In genomic region chr4:993111-994029, GRCh38 we compare ENCODE assay signal across 14 cellular contexts. TPM values are rescaled to one million over a fixed set of nuclear protein-coding genes. Genes with fewer than 3 reads are reported as not detected.
DNase-seq lines count a peak whose midpoint lies in the region; ATAC-seq, FAIRE-seq and TF ChIP-seq lines count a peak whose summit lies in the region.
"Had no signal": no experiment of that assay in that cellular context is flagged by ENCODE, and none has a peak within 500 bp of the region (broad histone marks: within the 10 kb centered on the region; RNA-seq: fewer than 3 reads in every experiment).

Gene SLC26A1, minus strand, starts transcription at chr4:993404. Its CDS starts 1,701 bp downstream, at chr4:991703.

- no peaks in the 10 kb centered on the region for H3K36me3 Mint-ChIP-seq in nephron (ENCODE audit: low read depth)
- peaks cover 2% of the 10 kb centered on the region for H3K36me3 Mint-ChIP-seq in endodermal cell (ENCODE audit: low read depth)

- H3K9ac ChIP-seq in endodermal cell (ENCODE audit: extremely low read depth, low read length, poor library complexity, severe bottlenecking): no peak within 1 kb of the TSS

- H3K4me2 ChIP-seq in A549: peak within 1 kb of the TSS; percentile 67

- H3K27ac ChIP-seq in A549 (peak within 1 kb of the TSS; percentile 77 to 93), psoas muscle (no peak within 1 kb of the TSS), endodermal cell (ENCODE audit: low read depth, low read length) (no peak within 1 kb of the TSS)
- H3K27ac ChIP-seq: cardiac muscle cell, tibial artery had no signal

- peak; percentile 9 to 49; a peak in 4 of 6 replicates for ATAC-seq in A549
- ATAC-seq in psoas muscle: no peak

- H3K36me3 ChIP-seq in psoas muscle (ENCODE audit: insufficient read depth in 1 of 2, low read depth in 1 of 2): peaks cover 0 to 10% of the 10 kb centered on the region in 2 donors
- no peaks in the 10 kb centered on the region for H3K36me3 ChIP-seq in endodermal cell (ENCODE audit: control insufficient read depth, insufficient read depth, low read length)
- H3K36me3 ChIP-seq: cardiac muscle cell had no signal

- 70% methylated on average over 17 of the region's 37 CpGs for WGBS in A549 (ENCODE audit: missing lambda C conversion rate)
- 86 to 87% (median 87%) methylated on average over 35 to 37 of the region's 37 CpGs for WGBS in psoas muscle, 3 donors
- 91 to 96% methylated on average over 17 to 37 of the region's 37 CpGs for WGBS in endodermal cell (ENCODE audit: insufficient coverage in 1 of 2, insufficient read length in 1 of 2), 2 experiments

- H3K9me3 Mint-ChIP-seq in nephron (no peaks in the 10 kb centered on the region), endodermal cell (no peaks in the 10 kb centered on the region)

- H3K9me3 ChIP-seq in A549: no peaks in the 10 kb centered on the region
- no peaks in the 10 kb centered on the region for H3K9me3 ChIP-seq in psoas muscle
- H3K9me3 ChIP-seq in endodermal cell (ENCODE audit: control insufficient read depth, low read length): no peaks in the 10 kb centered on the region
- H3K9me3 ChIP-seq: tibial artery had no signal

- H3K27me3 ChIP-seq in psoas muscle (ENCODE audit: insufficient read depth in 3 of 3, low read length in 2 of 3): peaks cover 0 to 24% (median 11%) of the 10 kb centered on the region in 3 donors
- peaks cover 31% of the 10 kb centered on the region for H3K27me3 ChIP-seq in endodermal cell (ENCODE audit: control insufficient read depth, insufficient read depth, low read length, poor library complexity, severe bottlenecking)

- H3K4me1 ChIP-seq in A549 (peaks cover 26% of the 10 kb centered on the region), psoas muscle (peaks cover 4% of the 10 kb centered on the region), endodermal cell (ENCODE audit: control insufficient read depth, insufficient read depth, low read length) (no peaks in the 10 kb centered on the region)

- CTCF ChIA-PET in A549 (lab: Yijun Ruan, JAX): interaction anchor here (1.2 kb wide), 1 partner anchor 251 kb away, joined by 4 read pairs; no protein-coding TSS in a partner anchor

- H3K27me3 Mint-ChIP-seq in nephron (ENCODE audit: low read depth) (peaks cover 24% of the 10 kb centered on the region), endodermal cell (ENCODE audit: insufficient read depth) (peaks cover 24% of the 10 kb centered on the region)

- H3K27ac Mint-ChIP-seq in nephron (peak within 1 kb of the TSS; percentile 64 to 96 (median 65)), endodermal cell (no peak within 1 kb of the TSS)

- POLR2A ChIA-PET in A549 (lab: Yijun Ruan, JAX): no interaction called here

- FAIRE-seq in A549 (lab: Jason Lieb, UNC): no peak

- DNase-seq in A549 (ENCODE audit: low read depth in 1 of 2, low spot score in 1 of 2): peak in 1 of 2 experiments; percentile 51
- DNase-seq in HT-29 (ENCODE audit: low spot score): peak; percentile 48
- DNase-seq in epithelial cell of proximal tubule (ENCODE audit: low read depth): peak; percentile 55
- no peak for DNase-seq in psoas muscle
- no peak for DNase-seq in activated T-cell treated with anti-CD3 and anti-CD28 coated beads, Interleukin-2, amount 50 U/mL, for 1 hour
- DNase-seq in NCI-H1436 (lab: John Stamatoyannopoulos, UW): no peak
- no peak for DNase-seq in endodermal cell
- DNase-seq: activated CD4-positive, alpha-beta T cell treated with anti-CD3 and anti-CD28 coated beads for 4 hours; GF-D8; islet precursor cell; NCI-H524 treated with DMSO at 0.1 percent for 48 hours; tibial artery had no signal

- H3K4me1 Mint-ChIP-seq in nephron: no peaks in the 10 kb centered on the region
- H3K4me1 Mint-ChIP-seq in endodermal cell: peaks cover 4% of the 10 kb centered on the region

- H3K4me3 Mint-ChIP-seq in nephron (peak within 1 kb of the TSS in 2 of 3 experiments; percentile 38 to 54), endodermal cell (no peak within 1 kb of the TSS)

- no peak for TF ChIP-seq POLR2A in A549 (IDR thresholded peaks at IDR 0.05; ENCODE audit: low read length)

- TF ChIP-seq CTCF in A549 (IDR thresholded peaks at IDR 0.05): no peak
- no peak for TF ChIP-seq CTCF in epithelial cell of proximal tubule (conservative IDR thresholded peaks at IDR 0.05; ENCODE audit: low read depth, low read length)
- no peak for TF ChIP-seq CTCF in nephron (IDR thresholded peaks at IDR 0.05; ENCODE audit: unreplicated experiment in 3 of 3)
- no peak for TF ChIP-seq CTCF in psoas muscle (IDR thresholded peaks at IDR 0.05)
- no peak for TF ChIP-seq CTCF in endodermal cell (conservative IDR thresholded peaks at IDR 0.05)

- TF ChIP-seq RAD21 in A549 (conservative IDR thresholded peaks at IDR 0.05 in 1 of 2, IDR thresholded peaks at IDR 0.05 in 1 of 2): no peak

- H3K4me3 ChIP-seq in A549 (peak within 1 kb of the TSS; percentile 2; the same call in 1 of the 3 replicates), epithelial cell of proximal tubule (ENCODE audit: low read depth, low read length) (peak within 1 kb of the TSS; percentile 58), psoas muscle (no peak within 1 kb of the TSS), endodermal cell (ENCODE audit: low read length) (no peak within 1 kb of the TSS)
- H3K4me3 ChIP-seq: cardiac muscle cell, tibial artery had no signal

- TF ChIP-seq EP300 in A549 (IDR thresholded peaks at IDR 0.05): no peak

- intact Hi-C loops in psoas muscle (cut with DNase I): loop anchor here in 1 of 2 donors (10.0 kb wide), 1 partner anchor 259 kb away; no protein-coding TSS in a partner anchor

TF ChIP-seq in A549, 52 proteins besides CTCF, POLR2A, EP300 and RAD21:
- TF ChIP-seq FOXS1 (CRISPR knock-in tag; IDR thresholded peaks at IDR 0.05) (no peak), CHD4 (IDR thresholded peaks at IDR 0.05; ENCODE audit: borderline replicate concordance) (no peak), ESRRA (IDR thresholded peaks at IDR 0.05; ENCODE audit: borderline replicate concordance, low read length) (no peak), NR3C1 (IDR thresholded peaks at IDR 0.05) (no peak), MAFK (IDR thresholded peaks at IDR 0.05; ENCODE audit: partially characterized antibody) (peak; percentile 97), GATA3 (IDR thresholded peaks at IDR 0.05; ENCODE audit: borderline replicate concordance) (no peak), NFE2L2 (conservative IDR thresholded peaks at IDR 0.05; ENCODE audit: low read length) (peak; percentile 86)

RNA-seq across cellular contexts. Expression of gene SLC26A1, which starts in this region (rescaled TPM):
- 0.09 and 0.23 TPM in 2 replicates for polyA plus RNA-seq in A549 (2011; rRNA removed)
- polyA plus RNA-seq in A549 (2012; cell fraction: cytosol; rRNA removed): 0.30 and 0.45 TPM in 2 replicates
- polyA plus RNA-seq in A549 (2012; cell fraction: nucleus; rRNA removed): 1.3 and 1.7 TPM in 2 replicates
- 0.30 to 0.61 TPM (median 0.50 TPM) in 3 replicates for polyA plus RNA-seq in A549 (2017; fragmentation: RNase III; extraction: RNeasy Plus Mini Kit Qiagen cat#74134 plus additional on column Dnase treatment)
- polyA minus RNA-seq in A549 (2011; rRNA and poly(A)+ RNA removed): 0.62 and 0.83 TPM in 2 replicates
- 5.8 and 6.2 TPM in 2 replicates for total RNA-seq in HT-29 (2014; rRNA removed; shearing (Covaris generic))
- 0.35 and 1.3 TPM in 2 replicates for total RNA-seq in epithelial cell of proximal tubule
- under 1 TPM in 1 of 4 donors, not detected in 3; 0.12 TPM for total RNA-seq in psoas muscle
- polyA plus RNA-seq in psoas muscle: under 1 TPM; 0.06 to 0.36 (median 0.18) TPM
- 1 to 10 TPM in 1 of 2 donors, under 1 TPM in 1; 0.55 to 1.0 TPM for total RNA-seq in endodermal cell
- 0.21 TPM for polyA plus RNA-seq in endodermal cell (2013, experiment 1 of 2)
- 0.08 TPM for polyA plus RNA-seq in endodermal cell (2013, experiment 2 of 2)

Comparison
In these comparisons a context has a peak if more than half of its experiments do, and no peak if none do; other contexts are left out.
1. ATAC-seq: peak in A549 (2 of 2); none in psoas muscle (0 of 4).
2. DNase-seq: peak in HT-29 (single experiment) and epithelial cell of proximal tubule (single experiment); none in psoas muscle (0 of 2), activated T-cell treated with anti-CD3 and anti-CD28 coated beads, Interleukin-2, amount 50 U/mL, for 1 hour (single experiment), NCI-H1436 (single experiment) and endodermal cell (single experiment).
3. H3K27ac ChIP-seq: peak in A549 (2 of 2); none in psoas muscle (single experiment) and endodermal cell (single experiment).
4. H3K4me3 ChIP-seq: peak in A549 (single experiment) and epithelial cell of proximal tubule (single experiment); none in psoas muscle (single experiment) and endodermal cell (single experiment).